In genomic region chrX:357693-358471, GRCh38 we compare ENCODE assay signal across 8 cellular contexts. TPM values are rescaled to one million over a fixed set of nuclear protein-coding genes. Genes with fewer than 3 reads are reported as not detected.
DNase-seq lines count a peak whose midpoint lies in the region; ATAC-seq and TF ChIP-seq lines count a peak whose summit lies in the region.

No MANE protein-coding gene starts in this region.

- peaks cover 41% of the 10 kb centered on the region for H3K4me1 ChIP-seq in OCI-LY1 (ENCODE audit: insufficient read depth, low read length, severe bottlenecking)

- peaks cover 57% of the 10 kb centered on the region for H3K36me3 Mint-ChIP-seq in CD4-positive, alpha-beta T cell (ENCODE audit: low read depth)
- H3K36me3 Mint-ChIP-seq in natural killer cell treated with Interleukin-12 subunit alpha and Interleukin-12 subunit beta and Interleukin-15 and Interleukin-18, amount 100 ng/mL, for 72 hours: peaks cover 27% of the 10 kb centered on the region

- TF ChIP-seq CTCF in CD4-positive, alpha-beta T cell (IDR thresholded peaks at IDR 0.05): no peak
- no peak for TF ChIP-seq CTCF in OCI-LY1 (IDR thresholded peaks at IDR 0.05; ENCODE audit: low read length)
- TF ChIP-seq CTCF in GM13976 (IDR thresholded peaks at IDR 0.05; ENCODE audit: borderline replicate concordance, control extremely low read depth, extremely low read depth, insufficient read depth, missing control alignments): no peak

- H3K36me3 ChIP-seq in OCI-LY1 (ENCODE audit: insufficient read depth, low read length): peaks cover 92% of the 10 kb centered on the region

- intact Hi-C loops in CD4-positive, alpha-beta T cell (cut with DNase I, micrococcal nuclease): no loop called here

- H3K9ac ChIP-seq in OCI-LY1 (ENCODE audit: low read length): no peak overlapping the region

- no peaks in the 10 kb centered on the region for H3K9me2 ChIP-seq in OCI-LY1 (ENCODE audit: low read depth, low read length)

- H3F3A ChIP-seq in OCI-LY1 (ENCODE audit: insufficient read depth, low read length): no peaks in the 10 kb centered on the region

- POLR2A ChIA-PET in CD4-positive, alpha-beta T cell (lab: Charles Lee): no interaction called here

- no peak overlapping the region for H3K4me2 ChIP-seq in OCI-LY1 (ENCODE audit: low read length)

- in situ Hi-C loops in GM13976 (cut with MboI; ENCODE audit: low sequenced_read_pairs, unreplicated experiment): no loop called here

- H3K9me3 Mint-ChIP-seq in CD4-positive, alpha-beta T cell: no peaks in the 10 kb centered on the region
- peaks cover 11% of the 10 kb centered on the region for H3K9me3 Mint-ChIP-seq in natural killer cell treated with Interleukin-12 subunit alpha and Interleukin-12 subunit beta and Interleukin-15 and Interleukin-18, amount 100 ng/mL, for 72 hours

- ATAC-seq in CD4-positive, alpha-beta T cell (ENCODE audit: poor library complexity): peak; percentile 96
- peak; percentile 80 to 91 for ATAC-seq in natural killer cell treated with Interleukin-12 subunit alpha and Interleukin-12 subunit beta and Interleukin-15 and Interleukin-18, amount 100 ng/mL, for 72 hours
- no peak for ATAC-seq in GM21619 (IDR thresholded peaks at IDR 0.05; ENCODE audit: unreplicated experiment)

- peaks cover 19% of the 10 kb centered on the region for H3K9me3 ChIP-seq in CD4-positive, alpha-beta T cell (ENCODE audit: control insufficient read depth, low read length)
- H3K9me3 ChIP-seq in OCI-LY1 (ENCODE audit: low read length): 0 out of 2 replicates have a peak, but pooled peaks cover 6% of the 10 kb centered on the region

- peaks cover 17% of the 10 kb centered on the region for H3K4me1 Mint-ChIP-seq in CD4-positive, alpha-beta T cell (ENCODE audit: low read depth)
- peaks cover 22 to 28% of the 10 kb centered on the region in 2 donors for H3K4me1 Mint-ChIP-seq in natural killer cell treated with Interleukin-12 subunit alpha and Interleukin-12 subunit beta and Interleukin-15 and Interleukin-18, amount 100 ng/mL, for 72 hours (ENCODE audit: low read depth in 2 of 2)

- H3K27me3 Mint-ChIP-seq in CD4-positive, alpha-beta T cell: no peaks in the 10 kb centered on the region
- no peaks in the 10 kb centered on the region for H3K27me3 Mint-ChIP-seq in natural killer cell treated with Interleukin-12 subunit alpha and Interleukin-12 subunit beta and Interleukin-15 and Interleukin-18, amount 100 ng/mL, for 72 hours

- H4K20me1 ChIP-seq in OCI-LY1 (ENCODE audit: insufficient read depth, low read length): no peaks in the 10 kb centered on the region

- H3K27me3 ChIP-seq in CD4-positive, alpha-beta T cell (ENCODE audit: control insufficient read depth, insufficient read depth, low read length): no peaks in the 10 kb centered on the region
- H3K27me3 ChIP-seq in OCI-LY1 (ENCODE audit: insufficient read depth, low read length): no peaks in the 10 kb centered on the region

- peak overlapping the region; percentile 45 for H3K27ac ChIP-seq in CD4-positive, alpha-beta T cell (ENCODE audit: low read depth, low read length)
- H3K27ac ChIP-seq in OCI-LY1 (ENCODE audit: low read depth, low read length, poor library complexity, severe bottlenecking): peak overlapping the region; percentile 86

- H3K27ac Mint-ChIP-seq in CD4-positive, alpha-beta T cell: peak overlapping the region; percentile 90
- H3K27ac Mint-ChIP-seq in natural killer cell treated with Interleukin-12 subunit alpha and Interleukin-12 subunit beta and Interleukin-15 and Interleukin-18, amount 100 ng/mL, for 72 hours: peak overlapping the region; percentile 76 to 89

- H3K4me3 ChIP-seq in OCI-LY1 (ENCODE audit: low read depth, low read length, poor library complexity, severe bottlenecking): no peak overlapping the region

- H3K4me3 Mint-ChIP-seq in CD4-positive, alpha-beta T cell: peak overlapping the region; percentile 43
- peak overlapping the region; percentile 50 for H3K4me3 Mint-ChIP-seq in natural killer cell treated with Interleukin-12 subunit alpha and Interleukin-12 subunit beta and Interleukin-15 and Interleukin-18, amount 100 ng/mL, for 72 hours

- H3K79me2 ChIP-seq in OCI-LY1 (ENCODE audit: insufficient read depth, low read length): peaks cover 25% of the 10 kb centered on the region

- H2AFZ ChIP-seq in OCI-LY1 (ENCODE audit: low read length): no peak overlapping the region

- DNase-seq in CD4-positive, alpha-beta T cell: peak in 8 of 10 experiments; percentile 12 to 47 (median 40)
- peak; percentile 70 for DNase-seq in activated effector memory CD4-positive, alpha-beta T cell treated with anti-CD3 and anti-CD28 coated beads, Interleukin-2, amount 50 U/mL, for 16 hours
- DNase-seq in natural killer cell treated with Interleukin-12 subunit alpha and Interleukin-12 subunit beta and Interleukin-15 and Interleukin-18, amount 100 ng/mL, for 72 hours (ENCODE audit: low spot score): peak; percentile 59
- no peak for DNase-seq in GM13976 (ENCODE audit: low spot score)
- no peak for DNase-seq in NCI-H69 (lab: John Stamatoyannopoulos, UW)
- no peak for DNase-seq in cerebellum (ENCODE audit: low spot score)

- CTCF ChIA-PET in CD4-positive, alpha-beta T cell (lab: Charles Lee): no interaction called here

RNA-seq across cellular contexts. Expression of gene PPP2R3B, which starts 28.8 kb away (rescaled TPM):
- 10 to 100 TPM; 12.1 to 14.0 TPM for total RNA-seq in CD4-positive, alpha-beta T cell
- total RNA-seq in natural killer cell treated with Interleukin-12 subunit alpha and Interleukin-12 subunit beta and Interleukin-15 and Interleukin-18, amount 100 ng/mL, for 72 hours: 10 to 100 TPM; 12.0 to 38.8 TPM
- total RNA-seq in cerebellum: 13.6 TPM

RNA-seq across cellular contexts. Expression of gene GTPBP6, which starts 39.3 kb away (rescaled TPM):
- total RNA-seq in CD4-positive, alpha-beta T cell: 10 to 100 TPM; 53.5 to 53.9 TPM
- total RNA-seq in natural killer cell treated with Interleukin-12 subunit alpha and Interleukin-12 subunit beta and Interleukin-15 and Interleukin-18, amount 100 ng/mL, for 72 hours: 10 to 100 TPM; 45.8 to 69.6 TPM
- 11.6 TPM for total RNA-seq in cerebellum

Comparison
In these comparisons a context has a peak if more than half of its experiments do, and no peak if none do; other contexts are left out.
1. DNase-seq: peak in CD4-positive, alpha-beta T cell (8 of 10), activated effector memory CD4-positive, alpha-beta T cell treated with anti-CD3 and anti-CD28 coated beads, Interleukin-2, amount 50 U/mL, for 16 hours (single experiment) and natural killer cell treated with Interleukin-12 subunit alpha and Interleukin-12 subunit beta and Interleukin-15 and Interleukin-18, amount 100 ng/mL, for 72 hours (single experiment); none in GM13976 (single experiment), NCI-H69 (single experiment) and cerebellum (single experiment).